15 cellular contexts compared by ENCODE assay signal in the genomic region with DNA sequence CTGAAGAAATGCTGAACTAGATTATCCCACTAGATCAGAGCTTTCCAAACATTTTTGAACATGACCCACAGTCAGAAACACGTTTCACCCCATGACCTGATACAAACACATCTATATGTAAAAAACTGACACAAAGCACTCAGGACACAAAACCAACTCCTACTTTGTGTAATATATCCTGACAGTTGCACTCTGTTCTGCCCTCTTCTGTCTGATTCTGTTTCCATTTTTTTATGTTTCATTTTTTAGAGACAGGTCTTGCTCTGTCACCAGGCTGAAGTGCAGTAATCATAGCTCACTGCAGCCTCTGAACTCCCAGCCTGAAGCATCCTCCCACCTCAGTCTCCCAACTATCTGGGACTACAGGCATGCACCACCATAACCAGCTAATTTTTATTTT. TPM values are rescaled to one million over a fixed set of nuclear protein-coding genes. Genes with fewer than 3 reads are reported as not detected.
A peak's percentile ranks its signal among the peaks of the same experiment; 100 is the strongest.
DNase-seq lines count a peak whose midpoint lies in the region; ATAC-seq and TF ChIP-seq lines count a peak whose summit lies in the region.
"Had no signal": no experiment of that assay in that cellular context is flagged by ENCODE, and none has a peak within 500 bp of the region (broad histone marks: within the 10 kb centered on the region; RNA-seq: fewer than 3 reads in every experiment).

No MANE protein-coding gene starts in this region.

- H3K9me3 ChIP-seq in PC-3 (ENCODE audit: low read length), result no peaks in the 10 kb centered on the region

- no peaks in the 10 kb centered on the region for H3F3A ChIP-seq in PC-3 (ENCODE audit: low read length, unreplicated experiment)

- no peak overlapping the region for H2AFZ ChIP-seq in PC-3 (ENCODE audit: low read length)

- H3K36me3 ChIP-seq in PC-3 (ENCODE audit: low read depth, low read length), result no peaks in the 10 kb centered on the region

- peaks cover 31% of the 10 kb centered on the region for H3K27me3 ChIP-seq in PC-3 (ENCODE audit: low read length)

- no TSS peak for BruUV-seq in PC-3 (replicated peaks; lab: Mats Ljungman, UMichigan)

- POLR2A ChIA-PET in PC-3 (lab: Charles Lee; ENCODE audit: unreplicated experiment), result interaction anchor here (0.6 kb wide), 1 partner anchor 246 kb away, joined by 4 read pairs; no protein-coding TSS in a partner anchor

- DNase-seq in AG09309 (ENCODE audit: low read depth), result no peak
- no peak for DNase-seq in PC-3
- peak; percentile 43 for DNase-seq in fibroblast of peridontal ligament (ENCODE audit: extremely low read depth)
- DNase-seq in NCI-H446 (lab: John Stamatoyannopoulos, UW), result no peak
- DNase-seq in cerebellar cortex (ENCODE audit: low spot score), result no peak
- no peak for DNase-seq in NCI-H1417 treated with DMSO at 0.1 percent for 48 hours (lab: John Stamatoyannopoulos, UW)
- DNase-seq: activated CD4-positive, CD25-positive, alpha-beta regulatory T cell treated with anti-CD3 and anti-CD28 coated beads, Interleukin-2, amount 50 U/mL, for 72 hours; activated T-cell treated with anti-CD3 and anti-CD28 coated beads, Interleukin-2, amount 50 U/mL, for 4 hours; DMS153; effector CD4-positive, alpha-beta T cell; H7; NCI-H2107; stimulated activated CD4-positive, alpha-beta T cell treated with anti-CD3 and anti-CD28 coated beads, Interleukin-2, amount 100 ng/mL, for 48 hours had no signal

- no peak overlapping the region for H3K4me2 ChIP-seq in PC-3 (ENCODE audit: low read length)

- H3K79me2 ChIP-seq in PC-3 (ENCODE audit: low read length), result no peaks in the 10 kb centered on the region

- H3K4me1 ChIP-seq in PC-3 (ENCODE audit: insufficient read depth, low read length), result no peaks in the 10 kb centered on the region

- intact Hi-C loops in PC-3 (cut with micrococcal nuclease), result no loop called here

- CTCF ChIA-PET in PC-3 (lab: Charles Lee), result interaction anchor here (0.6 to 0.7 kb wide), 2 partner anchors 12 to 239 kb away, joined by 3 to 11 read pairs; no protein-coding TSS in a partner anchor

- peak; percentile 13 for TF ChIP-seq CTCF in AG09309 (IDR thresholded peaks at IDR 0.05; ENCODE audit: control insufficient read depth, insufficient read depth, low read depth, low read length, missing control alignments)
- TF ChIP-seq CTCF in GM12872 (IDR thresholded peaks at IDR 0.05; ENCODE audit: insufficient read depth, low read depth, low read length), result peak; percentile 12; the same call in 1 of the 3 replicates
- TF ChIP-seq CTCF in PC-3 (conservative IDR thresholded peaks at IDR 0.05; ENCODE audit: low read depth, low read length), result 0 out of 2 replicates have a peak, but pooled peaks have one; percentile 18

- H3K27ac ChIP-seq in PC-3 (ENCODE audit: low read length), result no peak overlapping the region

- ATAC-seq in PC-3 (peak; percentile 46; the same call in 1 of the 2 replicates), HG03039 (IDR thresholded peaks at IDR 0.05; ENCODE audit: unreplicated experiment) (no peak)
- ATAC-seq: activated T-cell treated with anti-CD3 and anti-CD28 coated beads, Interleukin-2, amount 50 U/mL, for 4 hours had no signal

- H3K4me3 ChIP-seq in AG09309 (ENCODE audit: control insufficient read depth, low read depth, low read length), result no peak overlapping the region
- H3K4me3 ChIP-seq in PC-3 (ENCODE audit: low read length), result no peak overlapping the region

- H3K9ac ChIP-seq in PC-3 (ENCODE audit: low read length), result no peak overlapping the region

- no peaks in the 10 kb centered on the region for H3K9me2 ChIP-seq in PC-3 (replicated peaks; ENCODE audit: low read length)

- no peaks in the 10 kb centered on the region for H4K20me1 ChIP-seq in PC-3 (ENCODE audit: low read length)

RNA-seq across cellular contexts. Expression of a gene that starts 15.8 kb away (rescaled TPM):
- total RNA-seq in PC-3 (2014; rRNA removed), result 9.7 and 12.3 TPM in 2 replicates
